26 cellular contexts compared by ENCODE assay signal in the genomic region with DNA sequence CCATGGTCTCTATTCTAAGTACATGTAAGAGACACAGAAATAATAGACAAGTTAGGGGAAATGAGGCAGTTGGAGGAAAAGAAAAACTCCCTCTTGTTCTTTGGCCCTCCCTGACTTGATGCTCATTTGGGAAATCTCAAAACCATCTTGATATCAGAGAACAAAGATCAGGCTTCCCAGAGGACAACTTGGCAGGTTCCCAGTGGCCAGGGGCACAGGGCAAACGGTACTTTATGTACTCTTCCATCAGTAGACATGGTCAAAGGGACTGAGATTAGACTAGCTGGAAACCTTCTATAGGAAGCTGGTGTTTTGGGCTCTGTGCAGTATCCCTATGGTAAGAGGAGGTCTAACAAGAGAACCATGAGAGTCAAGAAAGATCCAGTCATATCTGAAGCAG. TPM values are rescaled to one million over a fixed set of nuclear protein-coding genes. Genes with fewer than 3 reads are reported as not detected.
"Had no signal": no experiment of that assay in that cellular context is flagged by ENCODE, and none has a peak within 500 bp of the region (broad histone marks: within the 10 kb centered on the region; RNA-seq: fewer than 3 reads in every experiment).

No MANE protein-coding gene starts in this region.

- H3K4me3 ChIP-seq: neural progenitor cell, ovary, psoas muscle, skin epidermis, suprapubic skin, testis, tibial artery, transverse colon, upper lobe of right lung, uterus had no signal

- DNase-seq: naive thymus-derived CD4-positive, alpha-beta T cell; natural killer cell; occipital lobe; ovary; posterior cingulate gyrus; psoas muscle; right cardiac atrium; stimulated activated CD4-positive, alpha-beta T cell treated with anti-CD3 and anti-CD28 coated beads, Interleukin-1b, Interleukin-23, amount 100 ng/mL, for 48 hours; stimulated activated CD4-positive, alpha-beta T cell treated with anti-CD3 and anti-CD28 coated beads, Interleukin-4, amount 100 ng/mL, for 1 hour; stimulated activated CD4-positive, alpha-beta T cell treated with anti-CD3 and anti-CD28 coated beads, Interleukin-4, amount 100 ng/mL, for 4 hours; stimulated activated CD8-positive, alpha-beta memory T cell treated with anti-CD3 and anti-CD28 coated beads, Interleukin-4, amount 100 ng/mL, for 48 hours; stimulated activated naive CD4-positive, alpha-beta T cell; stimulated activated naive CD8-positive, alpha-beta T cell treated with anti-CD3 and anti-CD28 coated beads, Interleukin-15, amount 100 ng/mL, for 72 hours; stimulated activated naive CD8-positive, alpha-beta T cell treated with anti-CD3 and anti-CD28 coated beads, Interleukin-15, Interleukin-2, amounts not matched to agents 100 U/mL and 50 U/mL, for 24 hours; substantia nigra; testis; tibial artery; transverse colon; upper lobe of right lung; uterus had no signal

- H3K9ac ChIP-seq: neural progenitor cell, parathyroid adenoma had no signal

- H3K4me2 ChIP-seq: neural progenitor cell had no signal

- H3K4me1 ChIP-seq: neural progenitor cell, parathyroid adenoma, psoas muscle, suprapubic skin, testis, tibial artery, transverse colon, upper lobe of right lung, uterus had no signal

- H3K27me3 ChIP-seq: neural progenitor cell, ovary, suprapubic skin, testis, transverse colon, upper lobe of right lung, uterus had no signal

- H3K36me3 ChIP-seq: neural progenitor cell, ovary, suprapubic skin, tibial artery, transverse colon, upper lobe of right lung, uterus had no signal

- ATAC-seq: naive thymus-derived CD4-positive, alpha-beta T cell; natural killer cell; psoas muscle; right cardiac atrium; sciatic nerve; stimulated activated memory B cell treated with anti-CD40 and anti-IgM and Interleukin-4, amounts not matched to agents 10 μg/mL and 1 μg/mL and 100 μg/mL, for 72 hours; stimulated activated naive CD8-positive, alpha-beta T cell treated with anti-CD3 and anti-CD28 coated beads, Interleukin-15, amount 100 ng/mL, for 72 hours; stimulated activated naive CD8-positive, alpha-beta T cell treated with anti-CD3 and anti-CD28 coated beads, Interleukin-15, Interleukin-2, amounts not matched to agents 100 U/mL and 50 U/mL, for 24 hours; upper lobe of right lung had no signal

- H3K9me3 ChIP-seq: ovary, psoas muscle, suprapubic skin, testis, tibial artery, transverse colon, upper lobe of right lung, uterus had no signal

- H3K79me2 ChIP-seq: parathyroid adenoma had no signal

- H3K27ac ChIP-seq: neural progenitor cell, ovary, parathyroid adenoma, psoas muscle, skin epidermis, suprapubic skin, testis, tibial artery, transverse colon, upper lobe of right lung, uterus had no signal

RNA-seq across cellular contexts. Expression of a gene that starts 56.6 kb away (rescaled TPM):
- polyA plus RNA-seq: naive thymus-derived CD4-positive, alpha-beta T cell had no signal
